1 cellular context compared by ENCODE assay signal in genomic region chr12:681857-682256, GRCh38.
TF ChIP-seq lines count a peak whose summit lies in the region.

No MANE protein-coding gene starts in this region.

TF ChIP-seq in K562, 482 proteins besides CTCF, POLR2A, EP300 and RAD21:
- TF ChIP-seq CREB3L1 (IDR thresholded peaks at IDR 0.05; ENCODE audit: borderline replicate concordance, low read depth) (no peak), RHOXF2B (CRISPR knock-in tag; conservative IDR thresholded peaks at IDR 0.05) (no peak), SRF (CRISPR knock-in tag; IDR thresholded peaks at IDR 0.05) (no peak), GTF3C2 (IDR thresholded peaks at IDR 0.05; ENCODE audit: borderline replicate concordance, extremely low read depth, insufficient read length) (no peak), CREB5 (CRISPR knock-in tag; IDR thresholded peaks at IDR 0.05) (no peak), HBP1 (CRISPR knock-in tag; IDR thresholded peaks at IDR 0.05) (no peak), FOS (IDR thresholded peaks at IDR 0.05; ENCODE audit: extremely low read depth, insufficient read length) (no peak), ZSCAN29 (IDR thresholded peaks at IDR 0.05) (no peak), ADNP (tag; IDR thresholded peaks at IDR 0.05) (no peak), ZFPM2 (CRISPR knock-in tag; IDR thresholded peaks at IDR 0.05) (no peak), TCFL5 (CRISPR knock-in tag; conservative IDR thresholded peaks at IDR 0.05) (no peak)
